11 cellular contexts compared by ENCODE assay signal in the genomic region with DNA sequence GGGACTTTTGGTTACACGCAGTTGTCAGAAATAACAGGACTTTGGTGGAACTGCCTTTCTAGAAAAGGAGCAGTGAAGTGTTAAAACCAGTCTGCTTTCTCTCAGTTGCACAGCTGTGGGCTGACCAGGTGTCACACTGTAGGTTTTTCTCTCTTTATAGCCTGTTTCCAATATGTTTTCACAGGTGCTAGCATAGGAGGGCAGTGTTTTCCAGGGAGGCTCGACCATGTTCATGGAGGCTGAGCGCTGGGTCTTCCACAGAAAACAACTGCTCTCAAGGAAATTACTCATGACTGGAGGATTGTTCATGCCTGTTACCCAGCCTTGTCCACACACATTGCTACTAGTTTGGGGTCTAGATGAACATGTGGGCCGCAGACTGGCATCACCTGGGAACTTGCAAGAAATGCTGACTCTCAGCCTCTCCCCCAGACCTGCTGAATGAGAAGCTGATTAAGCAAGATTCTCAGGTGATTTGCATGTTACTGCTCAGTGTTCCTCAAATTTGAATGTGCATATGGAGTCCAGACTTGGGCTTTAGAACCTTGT.
DNase-seq lines count a peak whose midpoint lies in the region; ATAC-seq and TF ChIP-seq lines count a peak whose summit lies in the region.
"Had no signal": no experiment of that assay in that cellular context is flagged by ENCODE, and none has a peak within 500 bp of the region (broad histone marks: within the 10 kb centered on the region; RNA-seq: fewer than 3 reads in every experiment).

No MANE protein-coding gene starts in this region.

- H3K9ac ChIP-seq in BLaER1, result no peak overlapping the region; the same call in 1 of the 2 replicates

- no peak overlapping the region for H3K4me3 ChIP-seq in BLaER1
- no peak overlapping the region for H3K4me3 ChIP-seq in upper lobe of left lung
- H3K4me3 ChIP-seq: gastrocnemius medialis, MG63 had no signal

- TF ChIP-seq CTCF in upper lobe of left lung (IDR thresholded peaks at IDR 0.05), result no peak

- TF ChIP-seq EP300 in upper lobe of left lung (IDR thresholded peaks at IDR 0.05), result no peak

- no peak for TF ChIP-seq POLR2A in upper lobe of left lung (IDR thresholded peaks at IDR 0.05)

- H3K4me1 ChIP-seq in BLaER1 (peaks cover 47% of the 10 kb centered on the region), upper lobe of left lung (peaks cover 11 to 26% (median 17%) of the 10 kb centered on the region in 4 donors)
- H3K4me1 ChIP-seq: gastrocnemius medialis had no signal

- no peaks in the 10 kb centered on the region for H4K20me1 ChIP-seq in BLaER1

- no peaks in the 10 kb centered on the region for H3K36me3 ChIP-seq in BLaER1
- H3K36me3 ChIP-seq in upper lobe of left lung, result no peaks in the 10 kb centered on the region
- H3K36me3 ChIP-seq: brain microvascular endothelial cell, gastrocnemius medialis, MG63 had no signal

- H3K4me2 ChIP-seq in BLaER1, result peak overlapping the region; percentile 70

- ATAC-seq in GM19023 (IDR thresholded peaks at IDR 0.05; ENCODE audit: unreplicated experiment), result peak; percentile 72
- peak; percentile 78 for ATAC-seq in HG02642 (IDR thresholded peaks at IDR 0.05; ENCODE audit: poor library complexity, unreplicated experiment)
- peak; percentile 75 for ATAC-seq in HG03521 (IDR thresholded peaks at IDR 0.05; ENCODE audit: unreplicated experiment)
- ATAC-seq in upper lobe of left lung (ENCODE audit: low FRiP score in 2 of 2), result no peak
- ATAC-seq: gastrocnemius medialis had no signal

- WGBS in upper lobe of left lung, 2 donors, result 79 to 88% methylated on average over 4 of the region's 4 CpGs

- H3K27ac ChIP-seq in BLaER1 (peak overlapping the region; percentile 28; the same call in 1 of the 2 replicates), upper lobe of left lung (no peak overlapping the region)
- H3K27ac ChIP-seq: brain microvascular endothelial cell, gastrocnemius medialis had no signal

- H3K27me3 ChIP-seq in BLaER1 (no peaks in the 10 kb centered on the region), upper lobe of left lung (no peaks in the 10 kb centered on the region)
- H3K27me3 ChIP-seq: brain microvascular endothelial cell, gastrocnemius medialis, MG63 had no signal

- H3K9me3 ChIP-seq in BLaER1, result no peaks in the 10 kb centered on the region
- no peaks in the 10 kb centered on the region for H3K9me3 ChIP-seq in upper lobe of left lung
- H3K9me3 ChIP-seq: gastrocnemius medialis, MG63 had no signal

- DNase-seq in NCI-H748 treated with DMSO at 0.1 percent for 48 hours (lab: John Stamatoyannopoulos, UW) (no peak), upper lobe of left lung (no peak), RKO (ENCODE audit: low spot score) (no peak)
- no peak for DNase-seq in stimulated activated CD4-positive, alpha-beta T cell treated with anti-CD3 and anti-CD28 coated beads, Interleukin-2, amount 100 ng/mL, for 24 hours
- DNase-seq: brain microvascular endothelial cell, gastrocnemius medialis, MG63 had no signal

Comparison
In these comparisons a context has a peak if more than half of its experiments do, and no peak if none do; other contexts are left out.
1. ATAC-seq: peak in GM19023 (single experiment), HG02642 (single experiment) and HG03521 (single experiment); none in upper lobe of left lung (0 of 2).